ENCODE assay signal across 8 cellular contexts in the genomic region with DNA sequence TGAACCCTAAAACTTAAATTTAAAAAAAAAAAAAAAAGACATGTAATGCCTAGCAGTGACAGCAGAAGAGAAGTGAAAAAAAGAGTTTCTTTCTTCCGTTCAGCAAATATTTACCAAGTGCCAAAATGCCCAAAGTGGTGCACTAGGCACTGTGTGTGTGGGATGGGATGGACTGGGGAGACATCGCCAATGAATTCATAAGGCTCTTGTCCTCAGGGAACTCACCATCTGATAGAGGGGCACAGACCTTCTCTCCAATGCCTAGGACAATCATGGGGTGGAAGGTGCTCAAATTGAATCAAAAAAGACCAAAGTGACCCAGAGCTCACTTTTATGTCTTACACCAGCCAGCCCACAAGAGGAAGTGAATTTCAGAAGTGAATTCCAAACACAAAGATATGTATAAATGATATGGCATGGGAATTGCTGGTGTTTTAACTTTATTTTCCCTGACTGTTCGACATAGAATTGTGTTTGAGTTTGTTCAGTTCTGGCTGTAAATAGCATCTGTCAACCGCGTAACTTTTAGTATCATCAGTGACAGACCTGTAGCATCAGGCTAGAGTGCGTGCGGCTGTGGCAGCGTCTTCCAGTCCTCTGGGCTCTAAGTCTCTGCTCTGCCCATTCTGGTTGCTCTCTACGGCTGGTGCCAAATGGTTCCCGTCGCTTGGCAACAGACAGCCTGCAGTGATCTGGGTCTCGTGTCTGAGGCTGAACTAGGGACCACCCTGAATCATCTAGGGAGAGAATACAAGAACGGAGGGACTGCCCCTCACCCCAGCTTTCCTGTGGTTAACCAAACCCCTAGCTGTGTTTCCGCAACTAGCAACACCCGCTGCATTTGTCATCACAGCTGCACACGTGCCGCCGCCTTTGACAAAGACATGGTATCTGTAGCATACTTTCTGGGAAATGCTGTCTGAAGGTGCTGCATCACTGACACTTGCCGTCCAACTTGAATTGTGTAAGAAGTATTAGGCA.
DNase-seq lines count a peak whose midpoint lies in the region; ATAC-seq lines count a peak whose summit lies in the region.

No MANE protein-coding gene starts in this region.

- no peaks in the 10 kb centered on the region for H3K4me1 Mint-ChIP-seq in memory B cell

- H3K36me3 Mint-ChIP-seq in memory B cell, result no peaks in the 10 kb centered on the region

- no peaks in the 10 kb centered on the region for H3K9me3 Mint-ChIP-seq in memory B cell

- H3K27ac Mint-ChIP-seq in memory B cell, result no peak overlapping the region

- peak; percentile 89 for ATAC-seq in HG03135 (IDR thresholded peaks at IDR 0.05; ENCODE audit: unreplicated experiment)
- peak; percentile 27 for ATAC-seq in memory B cell (ENCODE audit: low read depth)
- ATAC-seq in left lobe of liver, result no peak

- H3K4me3 Mint-ChIP-seq in memory B cell, result no peak overlapping the region

- peak; percentile 92 for DNase-seq in NK-92 treated with Interleukin-12 subunit alpha and Interleukin-12 subunit beta, amount 100 ng/mL, for 24 hours (lab: John Stamatoyannopoulos, UW)
- DNase-seq in NK-92 (lab: John Stamatoyannopoulos, UW; ENCODE audit: unreplicated experiment), result no peak
- DNase-seq in SK-N-DZ (ENCODE audit: low spot score), result peak; percentile 21
- DNase-seq in activated naive CD4-positive, alpha-beta T cell treated with Interleukin-2 at 50 U/mL for 16 hours, result peak; percentile 77
- no peak for DNase-seq in memory B cell (ENCODE audit: low spot score in 2 of 2)
- peak; percentile 56 to 71 for DNase-seq in stimulated activated CD8-positive, alpha-beta memory T cell treated with anti-CD3 and anti-CD28 coated beads, Interleukin-4, amount 100 ng/mL, for 4 hours (ENCODE audit: low read depth in 2 of 2, low spot score in 1 of 2)
- no peak for DNase-seq in left lobe of liver (ENCODE audit: low spot score)

- no peaks in the 10 kb centered on the region for H3K27me3 Mint-ChIP-seq in memory B cell

Comparison
In these comparisons a context has a peak if more than half of its experiments do, and no peak if none do; other contexts are left out.
1. DNase-seq: peak in NK-92 treated with Interleukin-12 subunit alpha and Interleukin-12 subunit beta, amount 100 ng/mL, for 24 hours (single experiment), SK-N-DZ (single experiment), activated naive CD4-positive, alpha-beta T cell treated with Interleukin-2 at 50 U/mL for 16 hours (single experiment) and stimulated activated CD8-positive, alpha-beta memory T cell treated with anti-CD3 and anti-CD28 coated beads, Interleukin-4, amount 100 ng/mL, for 4 hours (2 of 2); none in NK-92 (single experiment), memory B cell (0 of 2) and left lobe of liver (single experiment).